7 cellular contexts compared by ENCODE assay signal in the genomic region with DNA sequence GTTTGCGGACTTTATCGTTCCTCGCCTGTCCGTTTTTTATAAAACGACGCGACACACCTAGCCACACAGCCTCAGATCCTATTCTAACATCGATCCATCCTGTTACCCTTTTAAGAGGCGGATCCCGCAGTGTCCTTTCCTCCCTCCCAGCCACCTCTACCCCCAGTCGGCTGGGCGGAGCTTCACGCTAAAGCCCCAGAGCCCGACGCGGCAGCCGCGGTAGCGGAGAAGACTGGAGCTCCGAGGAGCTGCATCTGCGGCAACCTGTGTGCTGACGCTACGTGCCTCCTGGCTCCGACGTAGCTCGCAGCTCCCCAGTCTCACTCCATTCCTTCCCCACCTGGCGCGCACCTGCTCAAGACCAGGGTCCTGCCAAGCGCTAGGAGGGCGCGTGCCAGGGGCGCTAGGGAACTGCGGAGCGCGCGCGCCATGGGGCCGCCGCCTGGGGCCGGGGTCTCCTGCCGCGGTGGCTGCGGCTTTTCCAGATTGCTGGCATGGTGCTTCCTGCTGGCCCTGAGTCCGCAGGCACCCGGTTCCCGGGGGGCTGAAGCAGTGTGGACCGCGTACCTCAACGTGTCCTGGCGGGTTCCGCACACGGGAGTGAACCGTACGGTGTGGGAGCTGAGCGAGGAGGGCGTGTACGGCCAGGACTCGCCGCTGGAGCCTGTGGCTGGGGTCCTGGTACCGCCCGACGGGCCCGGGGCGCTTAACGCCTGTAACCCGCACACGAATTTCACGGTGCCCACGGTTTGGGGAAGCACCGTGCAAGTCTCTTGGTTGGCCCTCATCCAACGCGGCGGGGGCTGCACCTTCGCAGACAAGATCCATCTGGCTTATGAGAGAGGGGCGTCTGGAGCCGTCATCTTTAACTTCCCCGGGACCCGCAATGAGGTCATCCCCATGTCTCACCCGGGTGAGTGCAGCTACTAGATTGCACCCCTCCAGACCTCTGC. TPM values are rescaled to one million over a fixed set of nuclear protein-coding genes. Genes with fewer than 3 reads are reported as not detected.
DNase-seq lines count a peak whose midpoint lies in the region; ATAC-seq and TF ChIP-seq lines count a peak whose summit lies in the region.

A gene with protein sequence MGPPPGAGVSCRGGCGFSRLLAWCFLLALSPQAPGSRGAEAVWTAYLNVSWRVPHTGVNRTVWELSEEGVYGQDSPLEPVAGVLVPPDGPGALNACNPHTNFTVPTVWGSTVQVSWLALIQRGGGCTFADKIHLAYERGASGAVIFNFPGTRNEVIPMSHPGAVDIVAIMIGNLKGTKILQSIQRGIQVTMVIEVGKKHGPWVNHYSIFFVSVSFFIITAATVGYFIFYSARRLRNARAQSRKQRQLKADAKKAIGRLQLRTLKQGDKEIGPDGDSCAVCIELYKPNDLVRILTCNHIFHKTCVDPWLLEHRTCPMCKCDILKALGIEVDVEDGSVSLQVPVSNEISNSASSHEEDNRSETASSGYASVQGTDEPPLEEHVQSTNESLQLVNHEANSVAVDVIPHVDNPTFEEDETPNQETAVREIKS (plus strand): TSS at position 217 of the 953 bp plus-strand sequence. CDS start 213 bp downstream, at position 430.

- no peak within 1 kb of the TSS for H3K27ac Mint-ChIP-seq in immature natural killer cell

- H3K4me3 ChIP-seq in H7 (ENCODE audit: insufficient read depth, low read depth, low read length): peak within 1 kb of the TSS; percentile 65
- H3K4me3 ChIP-seq in body of pancreas: peak within 1 kb of the TSS; percentile 23 to 52
- H3K4me3 ChIP-seq in iPS-20b (ENCODE audit: low read length): peak within 1 kb of the TSS; percentile 84
- peak within 1 kb of the TSS; percentile 73 to 78 (median 74) for H3K4me3 ChIP-seq in skeletal muscle tissue (ENCODE audit: low read length in 3 of 3)

- H3K4me3 Mint-ChIP-seq in immature natural killer cell: peak within 1 kb of the TSS in 1 of 5 donors; percentile 17

- WGBS in body of pancreas, 2 donors: 0 to 2% methylated on average over 23 to 55 of the region's 79 CpGs

- H3K27ac ChIP-seq in body of pancreas: peak within 1 kb of the TSS; percentile 73 to 91 (median 88)
- no peak within 1 kb of the TSS for H3K27ac ChIP-seq in iPS-20b (ENCODE audit: low read length)
- H3K27ac ChIP-seq in skeletal muscle tissue (ENCODE audit: low read depth, low read length): peak within 1 kb of the TSS; percentile 63

- H3K36me3 Mint-ChIP-seq in immature natural killer cell: no peaks in the 10 kb centered on the region

- intact Hi-C loops in body of pancreas (cut with DNase I): no loop called here

- no peaks in the 10 kb centered on the region for H3K4me1 Mint-ChIP-seq in immature natural killer cell

- H3K36me3 ChIP-seq in H7 (replicated peaks; ENCODE audit: control insufficient read depth, insufficient read depth, low read length) (no peaks in the 10 kb centered on the region), body of pancreas (replicated peaks in 1 of 2; ENCODE audit: insufficient read depth in 1 of 2, low read depth in 2 of 2) (no peaks in the 10 kb centered on the region), iPS-20b (ENCODE audit: insufficient read depth, low read depth, low read length) (no peaks in the 10 kb centered on the region), skeletal muscle tissue (ENCODE audit: control insufficient read depth in 3 of 3, insufficient read depth in 3 of 3, low read length in 3 of 3) (no peaks in the 10 kb centered on the region)

- peaks cover 6 to 11% (median 7%) of the 10 kb centered on the region in 3 donors for H3K27me3 Mint-ChIP-seq in immature natural killer cell (ENCODE audit: low read depth in 3 of 3)

- no peak for TF ChIP-seq CTCF in body of pancreas (IDR thresholded peaks at IDR 0.05)

- H3K9ac ChIP-seq in iPS-20b (ENCODE audit: low read depth, low read length) (peak within 1 kb of the TSS; percentile 41; the same call in 1 of the 2 replicates), skeletal muscle tissue (ENCODE audit: low read depth in 1 of 3, low read length in 3 of 3) (peak within 1 kb of the TSS; percentile 76 to 85 (median 77))

- H3K9me3 Mint-ChIP-seq in immature natural killer cell: peaks cover 0 to 2% (median 0%) of the 10 kb centered on the region in 6 donors

- DNase-seq in H7: peak; percentile 85
- DNase-seq in NCI-H510A treated with DMSO at 0.1 percent for 48 hours (lab: John Stamatoyannopoulos, UW): peak; percentile 69
- DNase-seq in body of pancreas: peak; percentile 79 to 83 (median 81)
- no peak for DNase-seq in immature natural killer cell

- TF ChIP-seq POLR2A in body of pancreas (IDR thresholded peaks at IDR 0.05): peak; percentile 70 to 93 (median 91)

- H3K4me1 ChIP-seq in body of pancreas (peaks cover 9% of the 10 kb centered on the region), iPS-20b (ENCODE audit: insufficient read depth, low read length) (no peaks in the 10 kb centered on the region), skeletal muscle tissue (ENCODE audit: control insufficient read depth in 3 of 3, insufficient read depth in 3 of 3, low read length in 3 of 3) (no peaks in the 10 kb centered on the region)

- H3K9me3 ChIP-seq in body of pancreas (no peaks in the 10 kb centered on the region), iPS-20b (ENCODE audit: insufficient read depth, low read depth, low read length) (no peaks in the 10 kb centered on the region), skeletal muscle tissue (ENCODE audit: control insufficient read depth in 3 of 3, low read length in 3 of 3) (no peaks in the 10 kb centered on the region)

- H3K27me3 ChIP-seq in H7 (ENCODE audit: control insufficient read depth, insufficient read depth, low read length): peaks cover 45% of the 10 kb centered on the region
- H3K27me3 ChIP-seq in body of pancreas: no peaks in the 10 kb centered on the region
- peaks cover 55% of the 10 kb centered on the region for H3K27me3 ChIP-seq in iPS-20b (ENCODE audit: insufficient read depth, low read length)
- H3K27me3 ChIP-seq in skeletal muscle tissue (ENCODE audit: control insufficient read depth in 3 of 3, insufficient read depth in 3 of 3, low read length in 3 of 3): peaks cover 0 to 11% (median 0%) of the 10 kb centered on the region in 3 donors

- ATAC-seq in body of pancreas (peak; percentile 94), HG02623 (IDR thresholded peaks at IDR 0.05; ENCODE audit: unreplicated experiment) (no peak)

RNA-seq across cellular contexts. Expression of the gene that starts here (rescaled TPM):
- total RNA-seq in H7 (2014; rRNA removed; shearing (Covaris generic)): 0.62 and 1.0 TPM in 2 replicates
- total RNA-seq in body of pancreas (10 to 100 TPM; 18.9 to 20.4 TPM), skeletal muscle tissue (under 0.01 TPM)
- polyA plus RNA-seq in immature natural killer cell: not detected

Comparison
In these comparisons a context has a peak if more than half of its experiments do, and no peak if none do; other contexts are left out.
1. DNase-seq: peak in H7 (single experiment), NCI-H510A treated with DMSO at 0.1 percent for 48 hours (single experiment) and body of pancreas (4 of 4); none in immature natural killer cell (0 of 3).
2. Peak in every context shown above with its lines, with median percentiles within 50 percentile points of each other: H3K4me3 ChIP-seq.